13 cellular contexts compared by ENCODE assay signal in the genomic region with DNA sequence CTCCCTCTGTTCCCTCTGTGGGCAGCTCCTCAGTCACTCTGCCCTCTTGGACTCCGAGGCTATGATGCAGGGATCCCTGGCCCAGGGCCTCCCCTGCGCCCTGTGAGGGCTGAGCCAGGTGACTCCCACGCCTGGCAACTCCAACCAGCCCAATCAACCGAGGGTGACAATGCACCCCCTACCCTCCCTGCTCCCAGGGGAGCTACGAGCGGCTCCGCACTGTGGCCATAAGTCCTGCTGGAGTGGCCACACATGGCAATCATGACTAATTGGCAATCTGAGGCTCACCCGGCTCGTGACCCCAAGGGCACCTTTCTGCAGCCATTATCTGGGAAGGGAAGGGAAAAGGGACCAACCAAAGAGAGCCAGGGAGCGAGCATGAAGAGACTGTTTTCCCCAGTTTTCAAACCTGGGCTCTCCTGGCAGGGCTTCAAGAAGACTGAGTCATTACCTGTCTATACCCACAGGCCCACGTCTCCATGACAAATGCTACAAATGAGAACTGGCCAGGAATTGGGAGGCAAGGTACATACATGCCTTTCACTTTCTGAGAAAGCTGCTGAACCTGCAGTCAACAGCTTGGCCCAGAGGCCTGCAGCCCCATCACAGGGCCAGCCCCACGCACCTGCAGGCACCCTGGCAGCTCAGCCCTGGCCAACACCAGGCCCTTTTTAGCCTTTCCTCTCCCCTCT. TPM values are rescaled to one million over a fixed set of nuclear protein-coding genes. Genes with fewer than 3 reads are reported as not detected.
A peak's percentile ranks its signal among the peaks of the same experiment; 100 is the strongest.
DNase-seq lines count a peak whose midpoint lies in the region; ATAC-seq and TF ChIP-seq lines count a peak whose summit lies in the region.
"Had no signal": no experiment of that assay in that cellular context is flagged by ENCODE, and none has a peak within 500 bp of the region (broad histone marks: within the 10 kb centered on the region; RNA-seq: fewer than 3 reads in every experiment).

No MANE protein-coding gene starts in this region.

- no peaks in the 10 kb centered on the region for H3K9me3 ChIP-seq in left lung
- H3K9me3 ChIP-seq in WERI-Rb-1 (ENCODE audit: severe bottlenecking): no peaks in the 10 kb centered on the region
- H3K9me3 ChIP-seq: BE2C, HAP-1 had no signal

- peaks cover 4 to 17% of the 10 kb centered on the region in 2 donors for H3K4me1 ChIP-seq in left lung
- H3K4me1 ChIP-seq: BE2C, HAP-1 had no signal

- no peak for TF ChIP-seq CTCF in cardiac fibroblast (IDR thresholded peaks at IDR 0.05; ENCODE audit: low read depth, low read length)
- TF ChIP-seq CTCF in left lung (IDR thresholded peaks at IDR 0.05): no peak
- no peak for TF ChIP-seq CTCF in WERI-Rb-1 (IDR thresholded peaks at IDR 0.05; ENCODE audit: low read depth, low read length)

- H3K4me3 ChIP-seq in cardiac fibroblast (replicated peaks in 1 of 2; ENCODE audit: low read depth in 2 of 2, low read length in 2 of 2): no peak overlapping the region
- no peak overlapping the region for H3K4me3 ChIP-seq in left lung
- H3K4me3 ChIP-seq in WERI-Rb-1 (ENCODE audit: low read depth, low read length): no peak overlapping the region
- H3K4me3 ChIP-seq: HAP-1, lung had no signal

- H3K27me3 ChIP-seq in left lung: no peaks in the 10 kb centered on the region
- H3K27me3 ChIP-seq in WERI-Rb-1 (ENCODE audit: insufficient read depth, low read depth, severe bottlenecking): no peaks in the 10 kb centered on the region
- H3K27me3 ChIP-seq: BE2C had no signal

- peak; percentile 67 for ATAC-seq in left lung
- no peak for ATAC-seq in HG03520 (IDR thresholded peaks at IDR 0.05; ENCODE audit: unreplicated experiment)

- H3K36me3 ChIP-seq in left lung (peaks cover 0 to 55% of the 10 kb centered on the region in 2 donors), WERI-Rb-1 (peaks cover 51% of the 10 kb centered on the region)
- H3K36me3 ChIP-seq: HAP-1 had no signal

- H3K27ac ChIP-seq in left lung: no peak overlapping the region
- H3K27ac ChIP-seq in WERI-Rb-1: no peak overlapping the region

- DNase-seq in A172 (ENCODE audit: low spot score) (peak; percentile 74), M059J (ENCODE audit: low read depth) (peak; percentile 95), cardiac fibroblast (ENCODE audit: low read depth in 2 of 2) (peak; percentile 36 to 66), left lung (no peak), WERI-Rb-1 (no peak), AG08395 (ENCODE audit: low spot score) (no peak), T1000 (lab: John Stamatoyannopoulos, UW) (no peak)
- DNase-seq: BE2C, MV-4-11, NCI-H526 treated with DMSO at 0.1 percent for 48 hours had no signal

- intact Hi-C loops in left lung (cut with DNase I): no loop called here

RNA-seq across cellular contexts. Expression of gene RPL31, which starts 45.1 kb away (rescaled TPM):
- total RNA-seq in A172 (2014; rRNA removed; shearing (Covaris generic)): 647 and 938 TPM in 2 replicates
- total RNA-seq in M059J (2014; rRNA removed; shearing (Covaris generic)): 564 and 864 TPM in 2 replicates
- 1,000 to 10,000 TPM in 1 of 2 donors, 100 to 1,000 TPM in 1; 865 to 1,175 TPM for total RNA-seq in left lung

Comparison
In these comparisons a context has a peak if more than half of its experiments do, and no peak if none do; other contexts are left out.
1. DNase-seq: peak in A172 (single experiment), M059J (single experiment) and cardiac fibroblast (2 of 2); none in left lung (0 of 2), WERI-Rb-1 (single experiment), AG08395 (single experiment) and T1000 (single experiment).